ENCODE assay signal across 1 cellular context in genomic region chr1:248926401-248927182, GRCh38.
TF ChIP-seq lines count a peak whose summit lies in the region.

No MANE protein-coding gene starts in this region.

TF ChIP-seq in K562, 482 proteins besides CTCF, POLR2A, EP300 and RAD21 (continued from another document and continues in another):
- TF ChIP-seq KLF10 (CRISPR knock-in tag; IDR thresholded peaks at IDR 0.05) (no peak), HMGN3 (IDR thresholded peaks at IDR 0.05; ENCODE audit: borderline replicate concordance, extremely low read depth, insufficient read length, low read depth, low read length) (no peak), MITF (IDR thresholded peaks at IDR 0.05) (no peak), CREB1 (IDR thresholded peaks at IDR 0.05) (0 out of 2 replicates have a peak, but pooled peaks have one; percentile 21), CREB1 (CRISPR knock-in tag; IDR thresholded peaks at IDR 0.05) (no peak), PPARD (CRISPR knock-in tag; IDR thresholded peaks at IDR 0.05) (no peak), SMC3 (conservative IDR thresholded peaks at IDR 0.05; ENCODE audit: insufficient read depth, low read depth, low read length) (no peak), ZFP30 (CRISPR knock-in tag; IDR thresholded peaks at IDR 0.05; ENCODE audit: borderline replicate concordance) (no peak), LEF1 (IDR thresholded peaks at IDR 0.05) (no peak), YY1 (IDR thresholded peaks at IDR 0.05; ENCODE audit: borderline replicate concordance in 1 of 3, control insufficient read depth in 1 of 3, extremely low read depth in 1 of 3, insufficient read depth in 3 of 3, insufficient read length in 1 of 3, insufficient replicate concordance in 2 of 3, low read depth in 1 of 3, low read length in 2 of 3) (no peak), ATF3 (IDR thresholded peaks at IDR 0.05) (peak; percentile 86), ATF3 (CRISPR knock-in tag; conservative IDR thresholded peaks at IDR 0.05) (peak; percentile 57), SIN3B (IDR thresholded peaks at IDR 0.05; ENCODE audit: low read depth) (no peak), NFYB (IDR thresholded peaks at IDR 0.05; ENCODE audit: extremely low read depth, insufficient read length) (no peak), DACH1 (IDR thresholded peaks at IDR 0.05; ENCODE audit: partially characterized antibody) (peak; percentile 17), MCM3 (IDR thresholded peaks at IDR 0.05) (no peak), ZNF124 (CRISPR knock-in tag; IDR thresholded peaks at IDR 0.05) (no peak), ZSCAN32 (CRISPR knock-in tag; IDR thresholded peaks at IDR 0.05) (no peak), ZNF263 (CRISPR knock-in tag; IDR thresholded peaks at IDR 0.05; ENCODE audit: borderline replicate concordance) (peak; percentile 16; the same call in 1 of the 2 replicates), NUFIP1 (IDR thresholded peaks at IDR 0.05; ENCODE audit: partially characterized antibody) (no peak), IRF9 (tag; IDR thresholded peaks at IDR 0.05) (no peak), EP400 (IDR thresholded peaks at IDR 0.05) (no peak), L3MBTL2 (IDR thresholded peaks at IDR 0.05) (peak; percentile 47), TGIF2 (CRISPR knock-in tag; IDR thresholded peaks at IDR 0.05) (no peak), XRCC3 (IDR thresholded peaks at IDR 0.05) (no peak), BDP1 (IDR thresholded peaks at IDR 0.05; ENCODE audit: insufficient read depth, insufficient read length) (no peak), GATAD2A (IDR thresholded peaks at IDR 0.05) (0 out of 2 replicates have a peak, but pooled peaks have one; percentile 10), TAL1 (IDR thresholded peaks at IDR 0.05) (peak; percentile 6; the same call in 1 of the 2 replicates), C11orf30 (IDR thresholded peaks at IDR 0.05; ENCODE audit: low read depth) (no peak), ZKSCAN8 (CRISPR knock-in tag; IDR thresholded peaks at IDR 0.05) (no peak), MEIS2 (IDR thresholded peaks at IDR 0.05; ENCODE audit: partially characterized antibody) (peak; percentile 90), PHF8 (IDR thresholded peaks at IDR 0.05; ENCODE audit: borderline replicate concordance, low read length) (no peak), STAG1 (CRISPR knock-in tag; IDR thresholded peaks at IDR 0.05; ENCODE audit: borderline replicate concordance) (no peak), ZNF77 (CRISPR knock-in tag; IDR thresholded peaks at IDR 0.05) (no peak), POLR2AphosphoS5 (IDR thresholded peaks at IDR 0.05; ENCODE audit: control insufficient read depth, insufficient read depth, low read depth, low read length) (no peak), ZNF589 (CRISPR knock-in tag; IDR thresholded peaks at IDR 0.05; ENCODE audit: low read depth) (no peak), MAX (CRISPR knock-in tag; IDR thresholded peaks at IDR 0.05) (peak; percentile 69)
- TF ChIP-seq, protein P1, sequence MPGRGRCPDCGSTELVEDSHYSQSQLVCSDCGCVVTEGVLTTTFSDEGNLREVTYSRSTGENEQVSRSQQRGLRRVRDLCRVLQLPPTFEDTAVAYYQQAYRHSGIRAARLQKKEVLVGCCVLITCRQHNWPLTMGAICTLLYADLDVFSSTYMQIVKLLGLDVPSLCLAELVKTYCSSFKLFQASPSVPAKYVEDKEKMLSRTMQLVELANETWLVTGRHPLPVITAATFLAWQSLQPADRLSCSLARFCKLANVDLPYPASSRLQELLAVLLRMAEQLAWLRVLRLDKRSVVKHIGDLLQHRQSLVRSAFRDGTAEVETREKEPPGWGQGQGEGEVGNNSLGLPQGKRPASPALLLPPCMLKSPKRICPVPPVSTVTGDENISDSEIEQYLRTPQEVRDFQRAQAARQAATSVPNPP (IDR thresholded peaks at IDR 0.05; ENCODE audit: borderline replicate concordance, insufficient read depth, insufficient read length) = no peak
- TF ChIP-seq, protein P2, sequence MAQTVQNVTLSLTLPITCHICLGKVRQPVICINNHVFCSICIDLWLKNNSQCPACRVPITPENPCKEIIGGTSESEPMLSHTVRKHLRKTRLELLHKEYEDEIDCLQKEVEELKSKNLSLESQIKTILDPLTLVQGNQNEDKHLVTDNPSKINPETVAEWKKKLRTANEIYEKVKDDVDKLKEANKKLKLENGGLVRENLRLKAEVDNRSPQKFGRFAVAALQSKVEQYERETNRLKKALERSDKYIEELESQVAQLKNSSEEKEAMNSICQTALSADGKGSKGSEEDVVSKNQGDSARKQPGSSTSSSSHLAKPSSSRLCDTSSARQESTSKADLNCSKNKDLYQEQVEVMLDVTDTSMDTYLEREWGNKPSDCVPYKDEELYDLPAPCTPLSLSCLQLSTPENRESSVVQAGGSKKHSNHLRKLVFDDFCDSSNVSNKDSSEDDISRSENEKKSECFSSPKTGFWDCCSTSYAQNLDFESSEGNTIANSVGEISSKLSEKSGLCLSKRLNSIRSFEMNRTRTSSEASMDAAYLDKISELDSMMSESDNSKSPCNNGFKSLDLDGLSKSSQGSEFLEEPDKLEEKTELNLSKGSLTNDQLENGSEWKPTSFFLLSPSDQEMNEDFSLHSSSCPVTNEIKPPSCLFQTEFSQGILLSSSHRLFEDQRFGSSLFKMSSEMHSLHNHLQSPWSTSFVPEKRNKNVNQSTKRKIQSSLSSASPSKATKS (CRISPR knock-in tag; IDR thresholded peaks at IDR 0.05) = no peak
- TF ChIP-seq, protein P3, sequence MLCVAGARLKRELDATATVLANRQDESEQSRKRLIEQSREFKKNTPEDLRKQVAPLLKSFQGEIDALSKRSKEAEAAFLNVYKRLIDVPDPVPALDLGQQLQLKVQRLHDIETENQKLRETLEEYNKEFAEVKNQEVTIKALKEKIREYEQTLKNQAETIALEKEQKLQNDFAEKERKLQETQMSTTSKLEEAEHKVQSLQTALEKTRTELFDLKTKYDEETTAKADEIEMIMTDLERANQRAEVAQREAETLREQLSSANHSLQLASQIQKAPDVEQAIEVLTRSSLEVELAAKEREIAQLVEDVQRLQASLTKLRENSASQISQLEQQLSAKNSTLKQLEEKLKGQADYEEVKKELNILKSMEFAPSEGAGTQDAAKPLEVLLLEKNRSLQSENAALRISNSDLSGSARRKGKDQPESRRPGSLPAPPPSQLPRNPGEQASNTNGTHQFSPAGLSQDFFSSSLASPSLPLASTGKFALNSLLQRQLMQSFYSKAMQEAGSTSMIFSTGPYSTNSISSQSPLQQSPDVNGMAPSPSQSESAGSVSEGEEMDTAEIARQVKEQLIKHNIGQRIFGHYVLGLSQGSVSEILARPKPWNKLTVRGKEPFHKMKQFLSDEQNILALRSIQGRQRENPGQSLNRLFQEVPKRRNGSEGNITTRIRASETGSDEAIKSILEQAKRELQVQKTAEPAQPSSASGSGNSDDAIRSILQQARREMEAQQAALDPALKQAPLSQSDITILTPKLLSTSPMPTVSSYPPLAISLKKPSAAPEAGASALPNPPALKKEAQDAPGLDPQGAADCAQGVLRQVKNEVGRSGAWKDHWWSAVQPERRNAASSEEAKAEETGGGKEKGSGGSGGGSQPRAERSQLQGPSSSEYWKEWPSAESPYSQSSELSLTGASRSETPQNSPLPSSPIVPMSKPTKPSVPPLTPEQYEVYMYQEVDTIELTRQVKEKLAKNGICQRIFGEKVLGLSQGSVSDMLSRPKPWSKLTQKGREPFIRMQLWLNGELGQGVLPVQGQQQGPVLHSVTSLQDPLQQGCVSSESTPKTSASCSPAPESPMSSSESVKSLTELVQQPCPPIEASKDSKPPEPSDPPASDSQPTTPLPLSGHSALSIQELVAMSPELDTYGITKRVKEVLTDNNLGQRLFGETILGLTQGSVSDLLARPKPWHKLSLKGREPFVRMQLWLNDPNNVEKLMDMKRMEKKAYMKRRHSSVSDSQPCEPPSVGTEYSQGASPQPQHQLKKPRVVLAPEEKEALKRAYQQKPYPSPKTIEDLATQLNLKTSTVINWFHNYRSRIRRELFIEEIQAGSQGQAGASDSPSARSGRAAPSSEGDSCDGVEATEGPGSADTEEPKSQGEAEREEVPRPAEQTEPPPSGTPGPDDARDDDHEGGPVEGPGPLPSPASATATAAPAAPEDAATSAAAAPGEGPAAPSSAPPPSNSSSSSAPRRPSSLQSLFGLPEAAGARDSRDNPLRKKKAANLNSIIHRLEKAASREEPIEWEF (CRISPR knock-in tag; IDR thresholded peaks at IDR 0.05) = no peak
- TF ChIP-seq, protein P4, sequence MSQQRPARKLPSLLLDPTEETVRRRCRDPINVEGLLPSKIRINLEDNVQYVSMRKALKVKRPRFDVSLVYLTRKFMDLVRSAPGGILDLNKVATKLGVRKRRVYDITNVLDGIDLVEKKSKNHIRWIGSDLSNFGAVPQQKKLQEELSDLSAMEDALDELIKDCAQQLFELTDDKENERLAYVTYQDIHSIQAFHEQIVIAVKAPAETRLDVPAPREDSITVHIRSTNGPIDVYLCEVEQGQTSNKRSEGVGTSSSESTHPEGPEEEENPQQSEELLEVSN (IDR thresholded peaks at IDR 0.05; ENCODE audit: borderline replicate concordance in 1 of 2, extremely low read depth in 1 of 2, insufficient read depth in 1 of 2, insufficient read length in 1 of 2, low read depth in 1 of 2, low read length in 1 of 2, poor library complexity in 1 of 2, severe bottlenecking in 1 of 2) = peak in 1 of 2 experiments; percentile 15
- TF ChIP-seq, protein P5, sequence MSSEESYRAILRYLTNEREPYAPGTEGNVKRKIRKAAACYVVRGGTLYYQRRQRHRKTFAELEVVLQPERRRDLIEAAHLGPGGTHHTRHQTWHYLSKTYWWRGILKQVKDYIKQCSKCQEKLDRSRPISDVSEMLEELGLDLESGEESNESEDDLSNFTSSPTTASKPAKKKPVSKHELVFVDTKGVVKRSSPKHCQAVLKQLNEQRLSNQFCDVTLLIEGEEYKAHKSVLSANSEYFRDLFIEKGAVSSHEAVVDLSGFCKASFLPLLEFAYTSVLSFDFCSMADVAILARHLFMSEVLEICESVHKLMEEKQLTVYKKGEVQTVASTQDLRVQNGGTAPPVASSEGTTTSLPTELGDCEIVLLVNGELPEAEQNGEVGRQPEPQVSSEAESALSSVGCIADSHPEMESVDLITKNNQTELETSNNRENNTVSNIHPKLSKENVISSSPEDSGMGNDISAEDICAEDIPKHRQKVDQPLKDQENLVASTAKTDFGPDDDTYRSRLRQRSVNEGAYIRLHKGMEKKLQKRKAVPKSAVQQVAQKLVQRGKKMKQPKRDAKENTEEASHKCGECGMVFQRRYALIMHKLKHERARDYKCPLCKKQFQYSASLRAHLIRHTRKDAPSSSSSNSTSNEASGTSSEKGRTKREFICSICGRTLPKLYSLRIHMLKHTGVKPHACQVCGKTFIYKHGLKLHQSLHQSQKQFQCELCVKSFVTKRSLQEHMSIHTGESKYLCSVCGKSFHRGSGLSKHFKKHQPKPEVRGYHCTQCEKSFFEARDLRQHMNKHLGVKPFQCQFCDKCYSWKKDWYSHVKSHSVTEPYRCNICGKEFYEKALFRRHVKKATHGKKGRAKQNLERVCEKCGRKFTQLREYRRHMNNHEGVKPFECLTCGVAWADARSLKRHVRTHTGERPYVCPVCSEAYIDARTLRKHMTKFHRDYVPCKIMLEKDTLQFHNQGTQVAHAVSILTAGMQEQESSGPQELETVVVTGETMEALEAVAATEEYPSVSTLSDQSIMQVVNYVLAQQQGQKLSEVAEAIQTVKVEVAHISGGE (CRISPR knock-in tag; IDR thresholded peaks at IDR 0.05) = peak in 1 of 3 experiments; percentile 33; a peak in 1 of 6 replicates
- TF ChIP-seq, protein P6, sequence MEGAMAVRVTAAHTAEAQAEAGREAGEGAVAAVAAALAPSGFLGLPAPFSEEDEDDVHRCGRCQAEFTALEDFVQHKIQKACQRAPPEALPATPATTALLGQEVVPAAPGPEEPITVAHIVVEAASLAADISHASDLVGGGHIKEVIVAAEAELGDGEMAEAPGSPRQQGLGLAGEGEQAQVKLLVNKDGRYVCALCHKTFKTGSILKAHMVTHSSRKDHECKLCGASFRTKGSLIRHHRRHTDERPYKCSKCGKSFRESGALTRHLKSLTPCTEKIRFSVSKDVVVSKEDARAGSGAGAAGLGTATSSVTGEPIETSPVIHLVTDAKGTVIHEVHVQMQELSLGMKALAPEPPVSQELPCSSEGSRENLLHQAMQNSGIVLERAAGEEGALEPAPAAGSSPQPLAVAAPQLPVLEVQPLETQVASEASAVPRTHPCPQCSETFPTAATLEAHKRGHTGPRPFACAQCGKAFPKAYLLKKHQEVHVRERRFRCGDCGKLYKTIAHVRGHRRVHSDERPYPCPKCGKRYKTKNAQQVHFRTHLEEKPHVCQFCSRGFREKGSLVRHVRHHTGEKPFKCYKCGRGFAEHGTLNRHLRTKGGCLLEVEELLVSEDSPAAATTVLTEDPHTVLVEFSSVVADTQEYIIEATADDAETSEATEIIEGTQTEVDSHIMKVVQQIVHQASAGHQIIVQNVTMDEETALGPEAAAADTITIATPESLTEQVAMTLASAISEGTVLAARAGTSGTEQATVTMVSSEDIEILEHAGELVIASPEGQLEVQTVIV (CRISPR knock-in tag; IDR thresholded peaks at IDR 0.05; ENCODE audit: borderline replicate concordance) = no peak
